8 cellular contexts compared by ENCODE assay signal in genomic region chr10:96747734-96748550, GRCh38. TPM values are rescaled to one million over a fixed set of nuclear protein-coding genes. Genes with fewer than 3 reads are reported as not detected.
A peak's percentile ranks its signal among the peaks of the same experiment; 100 is the strongest.
DNase-seq lines count a peak whose midpoint lies in the region; ATAC-seq and TF ChIP-seq lines count a peak whose summit lies in the region.

No MANE protein-coding gene starts in this region.

- in situ Hi-C loops in KBM-7 (cut with MboI; ENCODE audit: low pct_unique_long_range_greater_than_20kb, low sequenced_read_pairs), result no loop called here

- ATAC-seq in GM18499 (IDR thresholded peaks at IDR 0.05; ENCODE audit: insufficient read depth, unreplicated experiment) (peak; percentile 91), GM21737 (IDR thresholded peaks at IDR 0.05; ENCODE audit: unreplicated experiment) (peak; percentile 84), esophagus mucosa (peak; percentile 52)

- peaks cover 7% of the 10 kb centered on the region for H3K4me1 Mint-ChIP-seq in endothelial cell (ENCODE audit: unreplicated experiment)

- H3K27ac Mint-ChIP-seq in endothelial cell (ENCODE audit: unreplicated experiment), result no peak overlapping the region

- no peaks in the 10 kb centered on the region for H3K36me3 Mint-ChIP-seq in endothelial cell (ENCODE audit: low read depth, unreplicated experiment)

- DNase-seq in KBM-7, result peak; percentile 96
- DNase-seq in endothelial cell (ENCODE audit: low spot score), result no peak
- DNase-seq in putamen (ENCODE audit: low spot score), result no peak
- DNase-seq in activated CD4-positive, alpha-beta T cell treated with anti-CD3 and anti-CD28 coated beads for 4 hours, result no peak
- DNase-seq in NCI-H2107 treated with DMSO at 0.1 percent for 48 hours (lab: John Stamatoyannopoulos, UW; ENCODE audit: unreplicated experiment), result no peak

- H3K9me3 Mint-ChIP-seq in endothelial cell (ENCODE audit: unreplicated experiment), result no peaks in the 10 kb centered on the region

- H3K27me3 Mint-ChIP-seq in endothelial cell (ENCODE audit: unreplicated experiment), result peaks cover 2% of the 10 kb centered on the region

- TF ChIP-seq CTCF in endothelial cell (IDR thresholded peaks at IDR 0.05; ENCODE audit: unreplicated experiment), result no peak

- no peak overlapping the region for H3K4me3 Mint-ChIP-seq in endothelial cell (ENCODE audit: unreplicated experiment)

RNA-seq across cellular contexts. Expression of gene PIK3AP1, which starts 27.6 kb away (rescaled TPM):
- 1.0 TPM for total RNA-seq in esophagus mucosa
- total RNA-seq in endothelial cell (ENCODE audit: unreplicated experiment), result 9.0 TPM
